Comparison of ENCODE assay signal across 1 cellular context in the genomic region with DNA sequence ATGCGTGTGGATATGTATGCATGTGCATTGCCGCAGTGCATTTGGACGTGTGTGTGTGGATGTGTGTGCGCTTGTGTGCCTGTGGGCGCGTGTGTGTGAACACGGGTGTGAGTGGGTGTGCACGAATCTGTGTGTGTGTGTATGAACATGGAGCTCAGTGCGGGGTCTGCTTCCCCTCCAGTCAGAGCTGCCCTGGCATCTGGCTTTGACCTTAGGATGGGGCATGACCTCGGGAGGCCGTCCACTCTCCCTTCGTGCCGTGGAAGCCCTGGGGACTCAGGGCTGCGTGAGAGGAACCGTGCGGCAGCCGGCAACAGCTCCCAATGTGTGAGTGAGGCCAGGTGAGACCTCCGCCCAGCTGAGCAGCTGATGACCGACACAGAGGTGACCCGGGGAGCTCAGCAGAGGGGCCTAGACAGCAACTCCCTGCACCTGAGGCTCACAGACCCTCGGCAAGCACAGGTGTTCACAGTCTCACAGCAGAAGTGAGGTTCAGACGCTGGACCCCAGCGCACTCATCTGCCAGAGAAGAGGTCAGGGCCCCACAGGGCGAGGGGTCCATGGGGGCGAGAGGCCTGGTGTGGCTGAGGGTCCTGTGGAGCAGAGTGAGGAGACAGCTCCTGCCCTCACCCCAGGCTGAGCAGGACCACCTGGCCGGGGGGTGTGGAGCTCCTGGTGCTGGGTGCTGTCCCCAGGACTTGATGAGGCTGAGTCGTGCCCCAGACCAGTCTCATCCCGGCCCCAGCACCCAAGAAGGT.
TF ChIP-seq lines count a peak whose summit lies in the region.

No MANE protein-coding gene starts in this region.

TF ChIP-seq in HepG2, 621 proteins besides CTCF, POLR2A, EP300 and RAD21:
- TF ChIP-seq EZH2 (conservative IDR thresholded peaks at IDR 0.05; ENCODE audit: low read depth, low read length): peak; percentile 3; the same call in 1 of the 2 replicates
- TF ChIP-seq NCOA5 (CRISPR knock-in tag; IDR thresholded peaks at IDR 0.05): no peak
